Comparison of ENCODE assay signal across 10 cellular contexts in genomic region chr5:171837522-171837921, GRCh38. TPM values are rescaled to one million over a fixed set of nuclear protein-coding genes. Genes with fewer than 3 reads are reported as not detected.
"Had no signal": no experiment of that assay in that cellular context is flagged by ENCODE, and none has a peak within 500 bp of the region (broad histone marks: within the 10 kb centered on the region; RNA-seq: fewer than 3 reads in every experiment).

No MANE protein-coding gene starts in this region.

- H3K4me2 ChIP-seq: KMS-11 had no signal

- FAIRE-seq: HepG2, HTR-8/SVneo had no signal

- H3K9ac ChIP-seq: KMS-11 had no signal

- ATAC-seq: HepG2 had no signal

- H3K4me3 Mint-ChIP-seq: IgD-negative memory B cell had no signal

- DNase-seq: IMR-90, KBM-7, KG1 had no signal

- H3K27ac ChIP-seq: HL-60, KMS-11 had no signal

- H3K4me1 Mint-ChIP-seq: IgD-negative memory B cell had no signal

RNA-seq across cellular contexts. Expression of gene SMIM23, which starts 51.9 kb away (rescaled TPM):
- total RNA-seq: HepG2, HT-29, HT1080, IMR-90 had no signal
- polyA plus RNA-seq: HepG2, IgD-negative memory B cell, IMR-90 had no signal
